ENCODE assay signal across 8 cellular contexts in genomic region chr3:105367063-105367405, GRCh38. TPM values are rescaled to one million over a fixed set of nuclear protein-coding genes. Genes with fewer than 3 reads are reported as not detected.
DNase-seq lines count a peak whose midpoint lies in the region; ATAC-seq and TF ChIP-seq lines count a peak whose summit lies in the region.

No MANE protein-coding gene starts in this region.

- H4K20me1 ChIP-seq in OCI-LY1 (ENCODE audit: insufficient read depth, low read length): no peaks in the 10 kb centered on the region

- 0 out of 2 replicates have a peak, but pooled peaks cover 3% of the 10 kb centered on the region for H3K36me3 ChIP-seq in OCI-LY1 (ENCODE audit: insufficient read depth, low read length)
- H3K36me3 ChIP-seq in iPS-15b (ENCODE audit: control insufficient read depth, insufficient read depth, low read length): no peaks in the 10 kb centered on the region
- H3K36me3 ChIP-seq in skeletal muscle tissue (ENCODE audit: control insufficient read depth in 3 of 3, insufficient read depth in 3 of 3, low read length in 3 of 3): no peaks in the 10 kb centered on the region

- H2AFZ ChIP-seq in OCI-LY1 (ENCODE audit: low read length): no peak overlapping the region; the same call in 1 of the 2 replicates

- peak overlapping the region; percentile 96 for H3K4me2 ChIP-seq in OCI-LY1 (ENCODE audit: low read length)

- peak overlapping the region; percentile 92 for H3K9ac ChIP-seq in OCI-LY1 (ENCODE audit: low read length)
- peak overlapping the region; percentile 57 for H3K9ac ChIP-seq in iPS-15b (ENCODE audit: low read depth, low read length)
- H3K9ac ChIP-seq in skeletal muscle tissue (ENCODE audit: low read depth in 1 of 3, low read length in 3 of 3): peak overlapping the region in 2 of 3 donors; percentile 55 to 62

- H3K27ac ChIP-seq in OCI-LY1 (ENCODE audit: low read depth, low read length, poor library complexity, severe bottlenecking): peak overlapping the region; percentile 99
- peak overlapping the region; percentile 95 for H3K27ac ChIP-seq in angular gyrus (ENCODE audit: low read depth, low read length)
- H3K27ac ChIP-seq in skeletal muscle tissue (ENCODE audit: low read depth, low read length): no peak overlapping the region

- peak; percentile 49 for DNase-seq in NCI-H1436 (lab: John Stamatoyannopoulos, UW)
- no peak for DNase-seq in NCI-H1436 treated with DMSO at 0.1 percent for 48 hours (lab: John Stamatoyannopoulos, UW)
- DNase-seq in GM10266 (ENCODE audit: extremely low spot score): no peak

- H3F3A ChIP-seq in OCI-LY1 (ENCODE audit: insufficient read depth, low read length): peaks cover 4% of the 10 kb centered on the region; the same call in 1 of the 2 replicates

- peak overlapping the region; percentile 78 for H3K4me3 ChIP-seq in OCI-LY1 (ENCODE audit: low read depth, low read length, poor library complexity, severe bottlenecking)
- peak overlapping the region; percentile 82 for H3K4me3 ChIP-seq in iPS-15b (ENCODE audit: low read depth, low read length)
- peak overlapping the region; percentile 69 to 91 (median 71) for H3K4me3 ChIP-seq in skeletal muscle tissue (ENCODE audit: low read length in 3 of 3)

- peaks cover 22% of the 10 kb centered on the region for H3K79me2 ChIP-seq in OCI-LY1 (ENCODE audit: insufficient read depth, low read length)

- H3K9me3 ChIP-seq in OCI-LY1 (ENCODE audit: low read length) (no peaks in the 10 kb centered on the region), iPS-15b (ENCODE audit: control insufficient read depth, insufficient read depth, low read length) (no peaks in the 10 kb centered on the region), skeletal muscle tissue (ENCODE audit: control insufficient read depth in 3 of 3, low read length in 3 of 3) (no peaks in the 10 kb centered on the region)

- TF ChIP-seq CTCF in OCI-LY1 (IDR thresholded peaks at IDR 0.05; ENCODE audit: low read length) (no peak), GM10266 (IDR thresholded peaks at IDR 0.05; ENCODE audit: control insufficient read depth, insufficient read depth, low read depth, missing control alignments) (no peak)

- H3K9me2 ChIP-seq in OCI-LY1 (ENCODE audit: low read depth, low read length): no peaks in the 10 kb centered on the region

- no peak for ATAC-seq in HG03159 (IDR thresholded peaks at IDR 0.05; ENCODE audit: unreplicated experiment)

- H3K27me3 ChIP-seq in OCI-LY1 (ENCODE audit: insufficient read depth, low read length) (no peaks in the 10 kb centered on the region), iPS-15b (ENCODE audit: control insufficient read depth, insufficient read depth, low read length) (no peaks in the 10 kb centered on the region), skeletal muscle tissue (ENCODE audit: control insufficient read depth in 3 of 3, insufficient read depth in 3 of 3, low read length in 3 of 3) (peaks cover 0 to 27% (median 24%) of the 10 kb centered on the region in 3 donors)

- peaks cover 31% of the 10 kb centered on the region for H3K4me1 ChIP-seq in OCI-LY1 (ENCODE audit: insufficient read depth, low read length, severe bottlenecking)
- H3K4me1 ChIP-seq in iPS-15b (ENCODE audit: control insufficient read depth, insufficient read depth, low read length): peaks cover 8% of the 10 kb centered on the region
- H3K4me1 ChIP-seq in skeletal muscle tissue (ENCODE audit: control insufficient read depth in 3 of 3, insufficient read depth in 3 of 3, low read length in 3 of 3): peaks cover 30 to 38% (median 33%) of the 10 kb centered on the region in 3 donors

RNA-seq across cellular contexts. Expression of gene ALCAM, which starts 0.3 kb away (rescaled TPM):
- 7.8 TPM for total RNA-seq in skeletal muscle tissue
